8 cellular contexts compared by ENCODE assay signal in the genomic region with DNA sequence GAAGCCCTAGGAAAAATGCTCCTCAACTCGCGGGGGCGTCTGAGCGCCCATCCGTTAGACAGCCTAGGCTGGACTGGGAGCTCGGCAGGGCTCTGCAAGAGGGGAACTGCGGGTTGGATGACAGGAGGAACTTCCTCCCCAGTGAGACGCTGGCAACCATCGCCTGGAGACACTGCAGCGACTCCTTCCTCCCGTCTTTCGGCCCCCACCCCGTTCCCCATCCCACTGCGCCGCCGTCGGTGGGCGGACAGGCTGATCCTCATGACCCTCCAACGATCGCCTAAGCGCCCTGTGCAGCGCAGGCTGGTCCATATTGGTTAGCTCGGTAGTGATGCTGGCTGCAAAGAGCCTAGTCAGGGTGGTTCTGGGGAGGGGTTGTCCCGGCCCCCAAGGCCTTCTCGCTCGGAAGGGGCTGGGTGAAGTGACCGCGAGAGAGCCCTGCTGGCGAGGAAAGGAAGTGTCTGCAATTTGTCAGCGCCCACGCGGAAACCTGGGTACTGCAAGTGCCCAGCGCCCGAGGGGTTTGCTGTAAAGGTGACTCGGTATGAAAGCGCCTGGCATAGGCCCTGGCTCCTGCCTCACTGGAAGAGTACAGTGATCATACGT. TPM values are rescaled to one million over a fixed set of nuclear protein-coding genes. Genes with fewer than 3 reads are reported as not detected.
A peak's percentile ranks its signal among the peaks of the same experiment; 100 is the strongest.
DNase-seq lines count a peak whose midpoint lies in the region; ATAC-seq and TF ChIP-seq lines count a peak whose summit lies in the region.

No MANE protein-coding gene starts in this region.

- H3K27ac ChIP-seq in GM23338 (ENCODE audit: low read depth) (no peak overlapping the region), tibial nerve (no peak overlapping the region)
- peak overlapping the region; percentile 38 for H3K27ac ChIP-seq in naive thymus-derived CD4-positive, alpha-beta T cell (ENCODE audit: low read depth, low read length)

- H3K4me3 Mint-ChIP-seq in GM23338, result peak overlapping the region; percentile 77
- peak overlapping the region; percentile 78 to 90 (median 86) for H3K4me3 Mint-ChIP-seq in naive thymus-derived CD4-positive, alpha-beta T cell

- TF ChIP-seq EP300 in tibial nerve (IDR thresholded peaks at IDR 0.05), result no peak

- DNase-seq in GM23338 (ENCODE audit: low spot score) (peak; percentile 43), MG63 (peak; percentile 52), tibial nerve (ENCODE audit: low spot score in 2 of 2) (no peak), NCI-H446 (lab: John Stamatoyannopoulos, UW) (no peak)
- DNase-seq in effector CD4-positive, alpha-beta T cell, result peak; percentile 36
- DNase-seq in naive thymus-derived CD4-positive, alpha-beta T cell, result peak in 8 of 9 donors; percentile 42 to 54 (median 48)

- H3K4me2 ChIP-seq in GM23338, result peak overlapping the region; percentile 96

- H3K9me3 ChIP-seq in MG63 (no peaks in the 10 kb centered on the region), tibial nerve (no peaks in the 10 kb centered on the region)
- no peaks in the 10 kb centered on the region for H3K9me3 ChIP-seq in naive thymus-derived CD4-positive, alpha-beta T cell (ENCODE audit: control insufficient read depth in 2 of 3, low read length in 3 of 3)

- peaks cover 92% of the 10 kb centered on the region for H3K27me3 Mint-ChIP-seq in GM23338 (ENCODE audit: insufficient read depth, low read depth, poor library complexity)
- H3K27me3 Mint-ChIP-seq in naive thymus-derived CD4-positive, alpha-beta T cell, result peaks cover 0 to 66% (median 9%) of the 10 kb centered on the region in 5 donors

- peak overlapping the region; percentile 67; the same call in 1 of the 2 replicates for H3K4me3 ChIP-seq in GM08714 (ENCODE audit: low read length)
- peak overlapping the region; percentile 84 for H3K4me3 ChIP-seq in GM23338
- H3K4me3 ChIP-seq in MG63, result peak overlapping the region; percentile 58
- H3K4me3 ChIP-seq in naive thymus-derived CD4-positive, alpha-beta T cell (ENCODE audit: low read length), result peak overlapping the region; percentile 63
- H3K4me3 ChIP-seq in tibial nerve, result peak overlapping the region; percentile 35 to 59 (median 54)

- H3F3A ChIP-seq in GM23338 (replicated peaks; ENCODE audit: low read depth), result no peaks in the 10 kb centered on the region

- H4K20me1 ChIP-seq in GM23338 (replicated peaks; ENCODE audit: insufficient read depth), result peaks cover 19% of the 10 kb centered on the region

- POLR2A ChIA-PET in naive thymus-derived CD4-positive, alpha-beta T cell (lab: Charles Lee), result interaction anchor here (0.6 to 1.5 kb wide), 5 partner anchors 9 to 70 kb away, joined by 3 to 7 read pairs (median 4); no protein-coding TSS in a partner anchor

- intact Hi-C loops in naive thymus-derived CD4-positive, alpha-beta T cell (cut with micrococcal nuclease), result loop anchor here (1.0 to 10.0 kb wide), 4 partner anchors 67 to 1666 kb away; partner anchors contain the start of genes FAM118B (in 1 of the 2), RPUSD4 (in 1 of the 2), SIAE (in 1 of the 2) and SPA17 (in 1 of the 2)

- peaks cover 33% of the 10 kb centered on the region for H3K4me1 ChIP-seq in GM23338 (ENCODE audit: insufficient read depth)
- H3K4me1 ChIP-seq in naive thymus-derived CD4-positive, alpha-beta T cell (ENCODE audit: control insufficient read depth in 2 of 2, insufficient read depth in 2 of 2, low read length in 2 of 2), result peaks cover 0 to 5% of the 10 kb centered on the region in 2 donors
- peaks cover 0 to 21% (median 7%) of the 10 kb centered on the region in 4 donors for H3K4me1 ChIP-seq in tibial nerve

- whole genome bisulfite sequencing in tibial nerve, 2 donors, result 1 to 3% methylated on average over 37 of the region's 37 CpGs

- H3K36me3 ChIP-seq in GM23338 (ENCODE audit: insufficient read depth) (no peaks in the 10 kb centered on the region), MG63 (no peaks in the 10 kb centered on the region), tibial nerve (no peaks in the 10 kb centered on the region)
- no peaks in the 10 kb centered on the region for H3K36me3 ChIP-seq in naive thymus-derived CD4-positive, alpha-beta T cell (ENCODE audit: control insufficient read depth in 2 of 3, insufficient read depth in 3 of 3, low read length in 3 of 3)

- no peaks in the 10 kb centered on the region for H3K79me2 ChIP-seq in GM23338 (replicated peaks; ENCODE audit: insufficient read depth)

- H2AFZ ChIP-seq in GM23338, result peak overlapping the region; percentile 80; the same call in 1 of the 2 replicates

- no peaks in the 10 kb centered on the region for H3K9me3 Mint-ChIP-seq in GM23338
- H3K9me3 Mint-ChIP-seq in naive thymus-derived CD4-positive, alpha-beta T cell, result no peaks in the 10 kb centered on the region

- H3K4me1 Mint-ChIP-seq in GM23338, result peaks cover 18% of the 10 kb centered on the region
- H3K4me1 Mint-ChIP-seq in naive thymus-derived CD4-positive, alpha-beta T cell, result peaks cover 22 to 33% (median 26%) of the 10 kb centered on the region in 7 donors

- H3K9me2 ChIP-seq in GM23338 (ENCODE audit: insufficient read depth), result no peaks in the 10 kb centered on the region

- no peak for TF ChIP-seq POLR2A in tibial nerve (IDR thresholded peaks at IDR 0.05)

- ATAC-seq in GM23338, result peak; percentile 25
- ATAC-seq in activated CD4-positive, CD25-positive, alpha-beta regulatory T cell treated with anti-CD3 and anti-CD28 coated beads, Interleukin-2, amount 50 U/mL, for 24 hours, result peak; percentile 30 to 52
- ATAC-seq in naive thymus-derived CD4-positive, alpha-beta T cell, result peak; percentile 69

- H3K36me3 Mint-ChIP-seq in GM23338 (ENCODE audit: low read depth), result no peaks in the 10 kb centered on the region; the same call in 1 of the 3 replicates
- no peaks in the 10 kb centered on the region for H3K36me3 Mint-ChIP-seq in naive thymus-derived CD4-positive, alpha-beta T cell

- H3K27me3 ChIP-seq in GM23338 (ENCODE audit: insufficient read depth) (peaks cover 99% of the 10 kb centered on the region), MG63 (no peaks in the 10 kb centered on the region; the same call in 1 of the 2 replicates), tibial nerve (peaks cover 0 to 53% of the 10 kb centered on the region in 2 donors)
- H3K27me3 ChIP-seq in naive thymus-derived CD4-positive, alpha-beta T cell (ENCODE audit: control insufficient read depth in 2 of 2, insufficient read depth in 2 of 2, low read length in 2 of 2), result no peaks in the 10 kb centered on the region

- CTCF ChIA-PET in naive thymus-derived CD4-positive, alpha-beta T cell (lab: Charles Lee), result interaction anchor here (0.6 to 1.4 kb wide), 2 partner anchors 23 to 71 kb away, joined by 3 to 5 read pairs; no protein-coding TSS in a partner anchor

- no peak overlapping the region for H3K27ac Mint-ChIP-seq in GM23338
- peak overlapping the region in 4 of 9 donors; percentile 8 to 58 (median 36) for H3K27ac Mint-ChIP-seq in naive thymus-derived CD4-positive, alpha-beta T cell

- TF ChIP-seq CTCF in GM23338 (conservative IDR thresholded peaks at IDR 0.05; ENCODE audit: low read depth in 2 of 2) (peak; percentile 21 to 35; a peak in 3 of 4 replicates), tibial nerve (IDR thresholded peaks at IDR 0.05) (peak; percentile 18 to 51 (median 43))

TF ChIP-seq in GM23338, 12 proteins besides CTCF, POLR2A, EP300 and RAD21:
- TF ChIP-seq EZH2phosphoT487 (IDR thresholded peaks at IDR 0.05; ENCODE audit: unreplicated experiment) (no peak), EZH2 (IDR thresholded peaks at IDR 0.05; ENCODE audit: low read depth, unreplicated experiment) (peak; percentile 17)

RNA-seq across cellular contexts. Expression of gene NRGN, which starts 0.6 kb away (rescaled TPM):
- 0.24 TPM in 1 of 2 replicates, not detected in the other for total RNA-seq in GM23338 (2014; rRNA removed; shearing (Covaris generic))
- 0.61 TPM in 2 replicates for polyA plus RNA-seq in GM23338 (2016; fragmentation: Nextera tagmentation; extraction: Ambion mirVana)
- 0.23 TPM in 1 of 2 replicates, not detected in the other for total RNA-seq in MG63 (2014; rRNA removed; shearing (Covaris generic); ENCODE audit: low replicate concordance)
- 10 to 100 TPM in 1 of 5 experiments, 1 to 10 TPM in 4; 1.2 to 48.7 (median 4.9) TPM for total RNA-seq in naive thymus-derived CD4-positive, alpha-beta T cell
- not detected for polyA plus RNA-seq in naive thymus-derived CD4-positive, alpha-beta T cell
- total RNA-seq in tibial nerve, result 1 to 10 TPM in 3 of 4 donors, not detected in 1; 1.4 to 3.1 (median 2.4) TPM

RNA-seq across cellular contexts. Expression of gene VSIG2, which starts 11.7 kb away (rescaled TPM):
- total RNA-seq in GM23338 (2014; rRNA removed; shearing (Covaris generic)), result not detected in 2 replicates
- 0.19 TPM in 1 of 2 replicates, not detected in the other for polyA plus RNA-seq in GM23338 (2016; fragmentation: Nextera tagmentation; extraction: Ambion mirVana)
- not detected in 2 replicates for total RNA-seq in MG63 (2014; rRNA removed; shearing (Covaris generic); ENCODE audit: low replicate concordance)
- 1 to 10 TPM in 2 of 5 experiments, under 1 TPM in 3; 0.19 to 1.7 (median 0.85) TPM for total RNA-seq in naive thymus-derived CD4-positive, alpha-beta T cell
- polyA plus RNA-seq in naive thymus-derived CD4-positive, alpha-beta T cell, result under 1 TPM in 1 of 2 donors, not detected in 1; 0.32 TPM
- 1 to 10 TPM in 2 of 4 donors, not detected in 2; 1.5 to 2.4 TPM for total RNA-seq in tibial nerve

RNA-seq across cellular contexts. Expression of gene ESAM, which starts 21.7 kb away (rescaled TPM):
- total RNA-seq in GM23338 (2014; rRNA removed; shearing (Covaris generic)), result not detected in 2 replicates
- 0.32 and 0.50 TPM in 2 replicates for polyA plus RNA-seq in GM23338 (2016; fragmentation: Nextera tagmentation; extraction: Ambion mirVana)
- not detected in 2 replicates for total RNA-seq in MG63 (2014; rRNA removed; shearing (Covaris generic); ENCODE audit: low replicate concordance)
- 1 to 10 TPM in 4 of 5 experiments, under 1 TPM in 1; 0.39 to 3.4 (median 1.7) TPM for total RNA-seq in naive thymus-derived CD4-positive, alpha-beta T cell
- 1 to 10 TPM; 1.9 to 4.1 TPM for polyA plus RNA-seq in naive thymus-derived CD4-positive, alpha-beta T cell
- 10 to 100 TPM; 18.6 to 45.9 (median 33.0) TPM for total RNA-seq in tibial nerve

RNA-seq across cellular contexts. Expression of gene MSANTD2, which starts 59.8 kb away (rescaled TPM):
- 34.4 and 39.5 TPM in 2 replicates for total RNA-seq in GM23338 (2014; rRNA removed; shearing (Covaris generic))
- polyA plus RNA-seq in GM23338 (2016; fragmentation: Nextera tagmentation; extraction: Ambion mirVana), result 15.3 and 18.7 TPM in 2 replicates
- total RNA-seq in MG63 (2014; rRNA removed; shearing (Covaris generic); ENCODE audit: low replicate concordance), result 8.2 and 14.8 TPM in 2 replicates
- 10 to 100 TPM in 4 of 5 experiments, 1 to 10 TPM in 1; 9.1 to 29.5 (median 14.4) TPM for total RNA-seq in naive thymus-derived CD4-positive, alpha-beta T cell
- 1 to 10 TPM; 3.8 to 6.0 TPM for polyA plus RNA-seq in naive thymus-derived CD4-positive, alpha-beta T cell
- total RNA-seq in tibial nerve, result 10 to 100 TPM; 19.8 to 32.8 (median 23.5) TPM

Comparison
In these comparisons a context has a peak if more than half of its experiments do, and no peak if none do; other contexts are left out.
1. DNase-seq: peak in GM23338 (single experiment), MG63 (single experiment), effector CD4-positive, alpha-beta T cell (single experiment) and naive thymus-derived CD4-positive, alpha-beta T cell (8 of 9); none in tibial nerve (0 of 2) and NCI-H446 (0 of 2).
2. RNA of gene ESAM, which starts 21.7 kb away (total RNA-seq): 18.6 to 45.9 TPM in tibial nerve; 0.39 to 3.4 TPM in naive thymus-derived CD4-positive, alpha-beta T cell, not detected in GM23338 and not detected in MG63; every median in the first group is over 4 times any median in the second.
3. Peak in every context shown above with its lines, with median percentiles within 50 percentile points of each other: H3K4me3 ChIP-seq and ATAC-seq.